ENCODE assay signal across 17 cellular contexts in the genomic region with DNA sequence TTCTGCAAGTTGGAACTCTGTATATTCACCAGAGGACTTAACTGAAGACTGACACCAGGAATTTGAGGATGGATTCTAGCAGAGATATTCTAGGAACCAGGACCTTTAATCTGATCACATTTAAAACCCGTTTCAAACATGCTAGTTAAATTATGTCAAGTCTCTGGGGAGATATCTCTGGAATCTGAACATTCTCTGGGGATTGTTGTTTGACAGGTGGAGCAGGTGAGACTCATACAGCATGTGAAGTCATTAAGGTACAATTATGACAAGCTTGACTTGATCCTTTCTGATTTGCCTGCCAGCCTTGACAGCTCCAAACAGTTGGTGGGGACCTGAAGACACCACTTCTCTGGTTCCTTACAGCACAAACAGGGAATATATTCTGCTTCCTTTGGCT.
DNase-seq lines count a peak whose midpoint lies in the region; ATAC-seq and TF ChIP-seq lines count a peak whose summit lies in the region.
"Had no signal": no experiment of that assay in that cellular context is flagged by ENCODE, and none has a peak within 500 bp of the region (broad histone marks: within the 10 kb centered on the region; RNA-seq: fewer than 3 reads in every experiment).

No MANE protein-coding gene starts in this region.

- H3K4me1 ChIP-seq in breast epithelium, result no peaks in the 10 kb centered on the region
- H3K4me1 ChIP-seq: BLaER1 had no signal

- peak; percentile 22 to 27 for DNase-seq in NCI-H187 (lab: John Stamatoyannopoulos, UW)
- no peak for DNase-seq in NCI-H187 treated with DMSO at 0.1 percent for 48 hours (lab: John Stamatoyannopoulos, UW)
- peak; percentile 40 to 79 for DNase-seq in T47D (ENCODE audit: low read depth in 1 of 2, low spot score in 1 of 2)
- no peak for DNase-seq in breast epithelium (ENCODE audit: low spot score in 2 of 2)
- DNase-seq in epithelial cell of esophagus (ENCODE audit: low read depth), result peak; percentile 20
- DNase-seq in type B pancreatic cell (ENCODE audit: extremely low spot score, unreplicated experiment), result no peak
- DNase-seq in NOMO-1 treated with dmso at 0.1 percent for 144 hours (lab: John Stamatoyannopoulos, UW; ENCODE audit: unreplicated experiment), result no peak
- DNase-seq: 8988T; CD4-positive, alpha-beta memory T cell; DMS153; DND-41; EL; H9 had no signal

- H3K27me3 ChIP-seq in breast epithelium, result no peaks in the 10 kb centered on the region
- H3K27me3 ChIP-seq: BLaER1 had no signal

- peaks cover 0 to 14% of the 10 kb centered on the region in 2 donors for H3K9me3 ChIP-seq in breast epithelium

- no peaks in the 10 kb centered on the region for H3K27me3 Mint-ChIP-seq in type B pancreatic cell
- H3K27me3 Mint-ChIP-seq: CD4-positive, alpha-beta memory T cell had no signal

- peaks cover 16% of the 10 kb centered on the region for H3K9me3 Mint-ChIP-seq in type B pancreatic cell

- H3K36me3 Mint-ChIP-seq in type B pancreatic cell, result peaks cover 8% of the 10 kb centered on the region
- H3K36me3 Mint-ChIP-seq: CD14-positive monocyte; CD4-positive, alpha-beta memory T cell had no signal

- no peak overlapping the region for H3K27ac ChIP-seq in breast epithelium
- H3K27ac ChIP-seq: BLaER1 had no signal

- intact Hi-C loops in breast epithelium (cut with DNase I; ENCODE audit: low total_unique reads), result no loop called here

- no peak for TF ChIP-seq CTCF in breast epithelium (IDR thresholded peaks at IDR 0.05)
- TF ChIP-seq CTCF in epithelial cell of esophagus (IDR thresholded peaks at IDR 0.05; ENCODE audit: insufficient read depth, low read depth, low read length, missing control alignments), result no peak
- TF ChIP-seq CTCF in type B pancreatic cell (conservative IDR thresholded peaks at IDR 0.05), result no peak

- no peak for ATAC-seq in GM21737 (IDR thresholded peaks at IDR 0.05; ENCODE audit: unreplicated experiment)
- ATAC-seq: GM12878 had no signal

- H3K4me3 ChIP-seq in breast epithelium (no peak overlapping the region), epithelial cell of esophagus (ENCODE audit: low read length) (no peak overlapping the region)
- H3K4me3 ChIP-seq: BLaER1, GM12878 had no signal

- peak overlapping the region; percentile 84 for H3K27ac Mint-ChIP-seq in type B pancreatic cell
- H3K27ac Mint-ChIP-seq: CD14-positive monocyte; CD4-positive, alpha-beta memory T cell; H9 had no signal

- no peak overlapping the region for H3K4me3 Mint-ChIP-seq in type B pancreatic cell
- H3K4me3 Mint-ChIP-seq: CD14-positive monocyte; CD4-positive, alpha-beta memory T cell; H9 had no signal

- no peak for TF ChIP-seq POLR2A in breast epithelium (IDR thresholded peaks at IDR 0.05)

- in situ Hi-C loops in T47D (cut with HindIII; ENCODE audit: low pct_unique_long_range_greater_than_20kb, low sequenced_read_pairs), result no loop called here

- no peaks in the 10 kb centered on the region for H3K36me3 ChIP-seq in breast epithelium
- H3K36me3 ChIP-seq: BLaER1 had no signal

- H3K4me1 Mint-ChIP-seq in type B pancreatic cell (ENCODE audit: unreplicated experiment), result peaks cover 10% of the 10 kb centered on the region
- H3K4me1 Mint-ChIP-seq: CD14-positive monocyte; CD4-positive, alpha-beta memory T cell had no signal

Comparison
In these comparisons a context has a peak if more than half of its experiments do, and no peak if none do; other contexts are left out.
1. DNase-seq: peak in NCI-H187 (2 of 2), T47D (2 of 2) and epithelial cell of esophagus (single experiment); none in NCI-H187 treated with DMSO at 0.1 percent for 48 hours (single experiment), breast epithelium (0 of 2), type B pancreatic cell (single experiment) and NOMO-1 treated with dmso at 0.1 percent for 144 hours (single experiment).